31 cellular contexts compared by ENCODE assay signal in the genomic region with DNA sequence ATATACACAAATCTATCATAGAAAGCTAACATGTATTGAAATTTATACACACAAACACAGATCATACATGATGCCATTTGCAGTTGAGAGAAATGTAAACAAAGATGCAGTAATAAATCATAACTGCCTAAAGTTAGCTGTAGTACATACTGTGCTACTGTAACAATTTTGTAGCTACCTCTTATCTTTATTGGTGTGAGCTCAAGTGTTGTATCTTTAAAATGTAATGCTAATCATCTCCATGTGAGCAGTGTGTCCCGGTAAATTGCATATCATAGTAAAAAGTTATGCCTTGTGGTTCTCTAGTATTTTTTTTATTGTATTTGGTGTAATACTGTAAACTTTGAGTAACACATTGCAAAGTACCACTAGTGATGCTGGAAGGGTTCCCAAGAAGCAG.
"Had no signal": no experiment of that assay in that cellular context is flagged by ENCODE, and none has a peak within 500 bp of the region (broad histone marks: within the 10 kb centered on the region; RNA-seq: fewer than 3 reads in every experiment).

No MANE protein-coding gene starts in this region.

- H3K27ac Mint-ChIP-seq: activated B cell treated with CpG ODN at 0.5 μM for 24 hours; activated CD4-positive, alpha-beta memory T cell treated with anti-CD3 and anti-CD28 coated beads for 36 hours; activated naive CD4-positive, alpha-beta T cell treated with anti-CD3 and anti-CD28 coated beads for 36 hours; activated naive CD4-positive, alpha-beta T cell treated with anti-CD3 and anti-CD28 coated beads, Interleukin-2, amount 50 U/mL, for 72 hours; activated T-helper 1 cell treated with anti-CD3 and anti-CD28 coated beads, Interleukin-12 subunit alpha, Interleukin-12 subunit beta, Interleukin-2, Interleukin-4 antibody, amounts not matched to agents 30 ng/mL and 10 ng/mL and 1 ng/mL, durations not matched to agents 14 hours and 24 hours and 36 hours; brain had no signal

- H3K36me3 ChIP-seq: adrenal gland had no signal

- H3K4me1 ChIP-seq: adrenal gland had no signal

- H3K27ac ChIP-seq: adrenal gland, RWPE1, VCaP had no signal

- H3K4me3 ChIP-seq: adrenal gland had no signal

- DNase-seq: activated B cell treated with CpG ODN at 0.5 μM for 24 hours; activated CD4-positive, alpha-beta memory T cell treated with anti-CD3 and anti-CD28 coated beads for 36 hours; activated CD4-positive, alpha-beta T cell treated with anti-CD3 and anti-CD28 coated beads for 4 hours; activated CD4-positive, alpha-beta T cell treated with anti-CD3 and anti-CD28 coated beads, Interleukin-2, amount 50 U/mL, for 1 hour; activated CD4-positive, CD25-positive, alpha-beta regulatory T cell treated with anti-CD3 and anti-CD28 coated beads, Interleukin-2, amount 50 U/mL, for 72 hours; activated CD8-positive, alpha-beta memory T cell treated with anti-CD3 and anti-CD28 coated beads, Interleukin-2, amount 50 U/mL, for 4 hours; activated gamma-delta T cell treated with Interleukin-2 at 50 U/mL for 16 hours; activated naive CD4-positive, alpha-beta T cell treated with anti-CD3 and anti-CD28 coated beads for 36 hours; activated T-cell treated with anti-CD3 and anti-CD28 coated beads for 4 hours; activated T-cell treated with anti-CD3 and anti-CD28 coated beads, Interleukin-2, amount 50 U/mL, for 4 hours; adrenal gland; caudate nucleus; cerebellar nuclear complex; NCI-H1105; NCI-H1417 treated with DMSO at 0.1 percent for 48 hours; NCI-H187 treated with DMSO at 0.1 percent for 48 hours; NCI-H2081 treated with DMSO at 0.1 percent for 48 hours; NCI-H226; NCI-H446 treated with DMSO at 0.1 percent for 48 hours; NCI-H524; NCI-H69; SW 1271; T-helper 1 cell; T-helper 2 cell; T-helper 9 cell had no signal

- H3K27me3 ChIP-seq: adrenal gland had no signal

- H3K9me3 Mint-ChIP-seq: activated B cell treated with CpG ODN at 0.5 μM for 24 hours; activated CD4-positive, alpha-beta memory T cell treated with anti-CD3 and anti-CD28 coated beads for 36 hours; activated naive CD4-positive, alpha-beta T cell treated with anti-CD3 and anti-CD28 coated beads for 36 hours; activated naive CD4-positive, alpha-beta T cell treated with anti-CD3 and anti-CD28 coated beads, Interleukin-2, amount 50 U/mL, for 72 hours; activated T-cell treated with anti-CD3 and anti-CD28 coated beads, Interleukin-2, amount 50 U/mL, for 4 hours; activated T-helper 1 cell treated with anti-CD3 and anti-CD28 coated beads, Interleukin-12 subunit alpha, Interleukin-12 subunit beta, Interleukin-2, Interleukin-4 antibody, amounts not matched to agents 30 ng/mL and 10 ng/mL and 1 ng/mL, durations not matched to agents 14 hours and 24 hours and 36 hours; brain had no signal

- H3K36me3 Mint-ChIP-seq: activated CD4-positive, alpha-beta memory T cell treated with anti-CD3 and anti-CD28 coated beads for 36 hours; activated naive CD4-positive, alpha-beta T cell treated with anti-CD3 and anti-CD28 coated beads, Interleukin-2, amount 50 U/mL, for 72 hours had no signal

- H3K27me3 Mint-ChIP-seq: activated B cell treated with CpG ODN at 0.5 μM for 24 hours; activated CD4-positive, alpha-beta memory T cell treated with anti-CD3 and anti-CD28 coated beads for 36 hours; brain had no signal

- H3K4me3 Mint-ChIP-seq: activated B cell treated with CpG ODN at 0.5 μM for 24 hours; activated CD4-positive, alpha-beta memory T cell treated with anti-CD3 and anti-CD28 coated beads for 36 hours; activated naive CD4-positive, alpha-beta T cell treated with anti-CD3 and anti-CD28 coated beads for 36 hours; activated T-cell treated with anti-CD3 and anti-CD28 coated beads, Interleukin-2, amount 50 U/mL, for 4 hours; activated T-helper 1 cell treated with anti-CD3 and anti-CD28 coated beads, Interleukin-12 subunit alpha, Interleukin-12 subunit beta, Interleukin-2, Interleukin-4 antibody, amounts not matched to agents 30 ng/mL and 10 ng/mL and 1 ng/mL, durations not matched to agents 14 hours and 24 hours and 36 hours; brain had no signal

- H3K4me1 Mint-ChIP-seq: activated B cell treated with CpG ODN at 0.5 μM for 24 hours, brain had no signal

- H3K9me3 ChIP-seq: adrenal gland had no signal

- ATAC-seq: activated naive CD4-positive, alpha-beta T cell treated with anti-CD3 and anti-CD28 coated beads, Interleukin-2, amount 50 U/mL, for 72 hours; activated T-cell treated with anti-CD3 and anti-CD28 coated beads, Interleukin-2, amount 50 U/mL, for 4 hours; Right ventricle myocardium inferior had no signal
